ENCODE assay signal across 13 cellular contexts in genomic region chr3:45417949-45418847, GRCh38. TPM values are rescaled to one million over a fixed set of nuclear protein-coding genes. Genes with fewer than 3 reads are reported as not detected.
A peak's percentile ranks its signal among the peaks of the same experiment; 100 is the strongest.
DNase-seq lines count a peak whose midpoint lies in the region; ATAC-seq and TF ChIP-seq lines count a peak whose summit lies in the region.
"Had no signal": no experiment of that assay in that cellular context is flagged by ENCODE, and none has a peak within 500 bp of the region (broad histone marks: within the 10 kb centered on the region; RNA-seq: fewer than 3 reads in every experiment).

No MANE protein-coding gene starts in this region.

- H2AFZ ChIP-seq in PC-9, result no peak overlapping the region

- H3K36me3 ChIP-seq in PC-9 (ENCODE audit: low read depth), result no peaks in the 10 kb centered on the region; the same call in 1 of the 2 replicates

- BruUV-seq in PC-9 (replicated peaks; lab: Mats Ljungman, UMichigan), result no TSS peak

- no peaks in the 10 kb centered on the region for H3K79me2 ChIP-seq in PC-9 (ENCODE audit: low read depth)

- no peak for TF ChIP-seq CTCF in PC-9 (conservative IDR thresholded peaks at IDR 0.05)

- ATAC-seq in left colon, result peak; percentile 95
- ATAC-seq in GM18517 (IDR thresholded peaks at IDR 0.05; ENCODE audit: unreplicated experiment), result no peak
- no peak for ATAC-seq in HG02852 (IDR thresholded peaks at IDR 0.05; ENCODE audit: unreplicated experiment)
- ATAC-seq: T-helper 17 cell had no signal

- no peaks in the 10 kb centered on the region for H3K27me3 ChIP-seq in PC-9 (ENCODE audit: insufficient read depth, low read depth)
- H3K27me3 ChIP-seq: spleen had no signal

- intact Hi-C loops in PC-9 (cut with micrococcal nuclease; ENCODE audit: unreplicated experiment) (no loop called here), left colon (cut with DNase I, micrococcal nuclease) (no loop called here)

- no peaks in the 10 kb centered on the region for H3K9me2 ChIP-seq in PC-9 (ENCODE audit: insufficient read depth)

- H3K27ac ChIP-seq in PC-9, result peak overlapping the region; percentile 32
- H3K27ac ChIP-seq: spleen had no signal

- POLR2A ChIA-PET in PC-9 (lab: Charles Lee; ENCODE audit: unreplicated experiment), result no interaction called here

- H3F3A ChIP-seq in PC-9 (ENCODE audit: insufficient read depth, low read depth), result peaks cover 14% of the 10 kb centered on the region

- peak; percentile 89 for DNase-seq in DMS153 (lab: John Stamatoyannopoulos, UW)
- DNase-seq in NCI-H1105 treated with DMSO at 0.1 percent for 48 hours (lab: John Stamatoyannopoulos, UW), result peak; percentile 86
- peak; percentile 26 to 83 for DNase-seq in PC-9
- peak; percentile 30 to 58 for DNase-seq in left colon
- no peak for DNase-seq in SKM-1 treated with dmso at 0.1 percent for 144 hours (lab: John Stamatoyannopoulos, UW; ENCODE audit: unreplicated experiment)
- no peak for DNase-seq in T-helper 9 cell
- DNase-seq: activated T-cell treated with anti-CD3 and anti-CD28 coated beads for 4 hours, caudate nucleus, H7, spleen, T-helper 17 cell had no signal

- H3K9me3 ChIP-seq in PC-9 (ENCODE audit: insufficient read depth, low read depth), result no peaks in the 10 kb centered on the region
- H3K9me3 ChIP-seq: spleen had no signal

- CTCF ChIA-PET in PC-9 (lab: Charles Lee), result no interaction called here

- H3K4me3 ChIP-seq in PC-9, result no peak overlapping the region
- H3K4me3 ChIP-seq: spleen had no signal

- H3K4me1 ChIP-seq in PC-9 (replicated peaks; ENCODE audit: insufficient read depth), result peaks cover 19% of the 10 kb centered on the region; the same call in 1 of the 2 replicates
- H3K4me1 ChIP-seq: spleen had no signal

- H4K20me1 ChIP-seq in PC-9 (ENCODE audit: insufficient read depth), result no peaks in the 10 kb centered on the region

- H3K4me2 ChIP-seq in PC-9, result peak overlapping the region; percentile 34; the same call in 1 of the 2 replicates

RNA-seq across cellular contexts. Expression of gene LARS2, which starts 29.8 kb away (rescaled TPM):
- 16.8 and 23.8 TPM in 2 replicates for total RNA-seq in PC-9 (2021)
- total RNA-seq in left colon, result 10 to 100 TPM; 23.2 to 27.8 TPM

Comparison
In these comparisons a context has a peak if more than half of its experiments do, and no peak if none do; other contexts are left out.
1. DNase-seq: peak in DMS153 (single experiment), NCI-H1105 treated with DMSO at 0.1 percent for 48 hours (single experiment), PC-9 (2 of 2) and left colon (2 of 2); none in SKM-1 treated with dmso at 0.1 percent for 144 hours (single experiment) and T-helper 9 cell (single experiment).